2 cellular contexts compared by ENCODE assay signal in genomic region chr2:240906911-240907590, GRCh38.
TF ChIP-seq lines count a peak whose summit lies in the region.

No MANE protein-coding gene starts in this region.

TF ChIP-seq in SK-N-SH treated with all-trans-retinoic acid at 6 μM for 48 hours, 23 proteins besides CTCF, POLR2A, EP300 and RAD21 (continued from another document):
- TF ChIP-seq CSRNP3 (CRISPR knock-in tag; IDR thresholded peaks at IDR 0.05) = no peak
- no peak for TF ChIP-seq CREB5 (CRISPR knock-in tag; IDR thresholded peaks at IDR 0.05; ENCODE audit: low read depth)
- no peak for TF ChIP-seq ZNF565 (CRISPR knock-in tag; conservative IDR thresholded peaks at IDR 0.05; ENCODE audit: low read depth)
- TF ChIP-seq GLIS3 (CRISPR knock-in tag; IDR thresholded peaks at IDR 0.05) = no peak
TF ChIP-seq in SK-N-SH treated with all-trans-retinoic acid at 6 μM for 48 hours: peak in this region for 0.

TF ChIP-seq in SK-N-SH, 30 proteins besides CTCF, POLR2A, EP300 and RAD21 (continued from another document):
- TF ChIP-seq EZH2phosphoT487 (IDR thresholded peaks at IDR 0.05; ENCODE audit: borderline replicate concordance, low read depth) (no peak), RFX5 (IDR thresholded peaks at IDR 0.05; ENCODE audit: low read length) (no peak)
